Comparison of ENCODE assay signal across 9 cellular contexts in genomic region chr17:64384253-64385186, GRCh38. TPM values are rescaled to one million over a fixed set of nuclear protein-coding genes. Genes with fewer than 3 reads are reported as not detected.
A peak's percentile ranks its signal among the peaks of the same experiment; 100 is the strongest.
DNase-seq lines count a peak whose midpoint lies in the region; ATAC-seq and TF ChIP-seq lines count a peak whose summit lies in the region.
"Had no signal": no experiment of that assay in that cellular context is flagged by ENCODE, and none has a peak within 500 bp of the region (broad histone marks: within the 10 kb centered on the region; RNA-seq: fewer than 3 reads in every experiment).

No MANE protein-coding gene starts in this region.

- POLR2A ChIA-PET in SK-N-SH (lab: Yijun Ruan, JAX), result no interaction called here

- H4K20me1 ChIP-seq in SK-N-SH (ENCODE audit: insufficient read depth), result no peaks in the 10 kb centered on the region

- in situ Hi-C loops in gastrocnemius medialis (cut with MboI; ENCODE audit: low sequenced_read_pairs in 4 of 4), result no loop called here
- in situ Hi-C loops in brain microvascular endothelial cell (cut with HindIII; ENCODE audit: low pct_ligation_motif_present, low sequenced_read_pairs), result no loop called here

- ATAC-seq in gastrocnemius medialis (no peak), HG02623 (IDR thresholded peaks at IDR 0.05; ENCODE audit: unreplicated experiment) (no peak), HG02571 (IDR thresholded peaks at IDR 0.05; ENCODE audit: unreplicated experiment) (no peak)

- H3F3A ChIP-seq in SK-N-SH (replicated peaks; ENCODE audit: insufficient read depth), result peaks cover 20% of the 10 kb centered on the region

- TF ChIP-seq RAD21 in SK-N-SH (IDR thresholded peaks at IDR 0.05; ENCODE audit: low read length), result no peak

- CTCF ChIA-PET in SK-N-SH (lab: Yijun Ruan, JAX), result interaction anchor here (1.1 to 3.3 kb wide), 7 partner anchors 10 to 438 kb away, joined by 3 to 19 read pairs (median 3); no protein-coding TSS in a partner anchor

- TF ChIP-seq POLR2A in gastrocnemius medialis (IDR thresholded peaks at IDR 0.05), result no peak

- WGBS in SK-N-SH (ENCODE audit: low lambda C conversion rate), result 67% methylated on average over 7 of the region's 7 CpGs

- H3K9me2 ChIP-seq in SK-N-SH, result no peaks in the 10 kb centered on the region

- H3K27me3 ChIP-seq in SK-N-SH (ENCODE audit: insufficient read depth), result no peaks in the 10 kb centered on the region
- no peaks in the 10 kb centered on the region for H3K27me3 ChIP-seq in gastrocnemius medialis
- no peaks in the 10 kb centered on the region for H3K27me3 ChIP-seq in brain microvascular endothelial cell (replicated peaks)

- intact Hi-C loops in gastrocnemius medialis (cut with DNase I; ENCODE audit: low total_unique reads), result no loop called here

- H3K36me3 ChIP-seq in SK-N-SH (replicated peaks in 1 of 2; ENCODE audit: control insufficient read depth in 1 of 2, insufficient read depth in 2 of 2, low read length in 1 of 2), result no peaks in the 10 kb centered on the region
- H3K36me3 ChIP-seq in gastrocnemius medialis, result no peaks in the 10 kb centered on the region
- H3K36me3 ChIP-seq in brain microvascular endothelial cell (replicated peaks), result no peaks in the 10 kb centered on the region
- H3K36me3 ChIP-seq: WERI-Rb-1 had no signal

- no peak for TF ChIP-seq EP300 in SK-N-SH (IDR thresholded peaks at IDR 0.05; ENCODE audit: borderline replicate concordance in 1 of 2, low read depth in 1 of 2, low read length in 1 of 2)

- H3K4me1 ChIP-seq in SK-N-SH (ENCODE audit: control insufficient read depth in 1 of 2, insufficient read depth in 2 of 2, low read depth in 1 of 2, low read length in 1 of 2), result peaks cover 0 to 32% of the 10 kb centered on the region in 2 experiments; a peak in 3 of 4 replicates
- peaks cover 13 to 18% of the 10 kb centered on the region in 2 donors for H3K4me1 ChIP-seq in gastrocnemius medialis

- peak overlapping the region; percentile 27 for H2AFZ ChIP-seq in SK-N-SH (ENCODE audit: low read depth)

- peak overlapping the region; percentile 83 for H3K4me2 ChIP-seq in SK-N-SH

- peak overlapping the region; percentile 17; the same call in 1 of the 2 replicates for H3K9ac ChIP-seq in SK-N-SH

- DNase-seq in H4 (ENCODE audit: low spot score) (peak; percentile 75), SK-N-SH (no peak), fibroblast of peridontal ligament (ENCODE audit: extremely low read depth) (peak; percentile 42), gastrocnemius medialis (no peak), RPMI8226 (no peak), brain microvascular endothelial cell (no peak)
- DNase-seq: WERI-Rb-1 had no signal

- H3K4me3 ChIP-seq in SK-N-SH (ENCODE audit: low read depth in 2 of 2, low read length in 1 of 2), result no peak overlapping the region; a peak in 1 of 4 replicates
- H3K4me3 ChIP-seq in gastrocnemius medialis, result peak overlapping the region in 3 of 4 donors; percentile 19 to 54 (median 29)
- H3K4me3 ChIP-seq in brain microvascular endothelial cell (ENCODE audit: low read depth, low read length), result no peak overlapping the region

- H3K27ac ChIP-seq in SK-N-SH (ENCODE audit: low read depth in 2 of 2, low read length in 1 of 2), result peak overlapping the region in 1 of 2 experiments; percentile 94; a peak in 2 of 4 replicates
- peak overlapping the region; percentile 60 to 86 (median 82) for H3K27ac ChIP-seq in gastrocnemius medialis
- no peak overlapping the region for H3K27ac ChIP-seq in brain microvascular endothelial cell
- H3K27ac ChIP-seq: WERI-Rb-1 had no signal

- no peaks in the 10 kb centered on the region for H3K9me3 ChIP-seq in SK-N-SH
- H3K9me3 ChIP-seq in gastrocnemius medialis, result no peaks in the 10 kb centered on the region

- TF ChIP-seq CTCF in SK-N-SH (IDR thresholded peaks at IDR 0.05), result no peak
- no peak for TF ChIP-seq CTCF in gastrocnemius medialis (IDR thresholded peaks at IDR 0.05 in 4 of 5, conservative IDR thresholded peaks at IDR 0.05 in 1 of 5)
- TF ChIP-seq CTCF in brain microvascular endothelial cell (IDR thresholded peaks at IDR 0.05; ENCODE audit: low read depth, low read length, missing control alignments), result no peak

- H3K79me2 ChIP-seq in SK-N-SH (ENCODE audit: insufficient read depth), result peaks cover 20% of the 10 kb centered on the region

TF ChIP-seq in SK-N-SH, 30 proteins besides CTCF, POLR2A, EP300 and RAD21:
- TF ChIP-seq, protein P1, sequence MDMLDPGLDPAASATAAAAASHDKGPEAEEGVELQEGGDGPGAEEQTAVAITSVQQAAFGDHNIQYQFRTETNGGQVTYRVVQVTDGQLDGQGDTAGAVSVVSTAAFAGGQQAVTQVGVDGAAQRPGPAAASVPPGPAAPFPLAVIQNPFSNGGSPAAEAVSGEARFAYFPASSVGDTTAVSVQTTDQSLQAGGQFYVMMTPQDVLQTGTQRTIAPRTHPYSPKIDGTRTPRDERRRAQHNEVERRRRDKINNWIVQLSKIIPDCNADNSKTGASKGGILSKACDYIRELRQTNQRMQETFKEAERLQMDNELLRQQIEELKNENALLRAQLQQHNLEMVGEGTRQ (IDR thresholded peaks at IDR 0.05; ENCODE audit: borderline replicate concordance, low read depth, low read length), result no peak
- TF ChIP-seq TEAD4 (IDR thresholded peaks at IDR 0.05; ENCODE audit: borderline replicate concordance, insufficient read depth) (0 out of 2 replicates have a peak, but pooled peaks have one; percentile 24), TCF12 (IDR thresholded peaks at IDR 0.05) (peak; percentile 72), FOSL2 (IDR thresholded peaks at IDR 0.05; ENCODE audit: borderline replicate concordance, low read depth) (peak; percentile 25; the same call in 1 of the 2 replicates), FOXM1 (IDR thresholded peaks at IDR 0.05; ENCODE audit: low read depth) (no peak), MAX (IDR thresholded peaks at IDR 0.05; ENCODE audit: low read depth) (peak; percentile 22; the same call in 1 of the 2 replicates), POLR2AphosphoS5 (IDR thresholded peaks at IDR 0.05; ENCODE audit: low read depth, low read length) (no peak), MXI1 (IDR thresholded peaks at IDR 0.05; ENCODE audit: low read depth, low read length) (no peak), REST (IDR thresholded peaks at IDR 0.05; ENCODE audit: low read depth, low read length) (no peak), NRF1 (IDR thresholded peaks at IDR 0.05; ENCODE audit: low read depth, low read length) (no peak), TAF1 (IDR thresholded peaks at IDR 0.05; ENCODE audit: borderline replicate concordance, low read depth, low read length) (no peak), NFIC (IDR thresholded peaks at IDR 0.05; ENCODE audit: borderline replicate concordance) (peak; percentile 75), GATA2 (CRISPR knock-in tag; IDR thresholded peaks at IDR 0.05) (no peak)
- TF ChIP-seq, protein P2, sequence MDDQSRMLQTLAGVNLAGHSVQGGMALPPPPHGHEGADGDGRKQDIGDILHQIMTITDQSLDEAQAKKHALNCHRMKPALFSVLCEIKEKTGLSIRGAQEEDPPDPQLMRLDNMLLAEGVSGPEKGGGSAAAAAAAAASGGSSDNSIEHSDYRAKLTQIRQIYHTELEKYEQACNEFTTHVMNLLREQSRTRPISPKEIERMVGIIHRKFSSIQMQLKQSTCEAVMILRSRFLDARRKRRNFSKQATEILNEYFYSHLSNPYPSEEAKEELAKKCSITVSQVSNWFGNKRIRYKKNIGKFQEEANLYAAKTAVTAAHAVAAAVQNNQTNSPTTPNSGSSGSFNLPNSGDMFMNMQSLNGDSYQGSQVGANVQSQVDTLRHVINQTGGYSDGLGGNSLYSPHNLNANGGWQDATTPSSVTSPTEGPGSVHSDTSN (IDR thresholded peaks at IDR 0.05), result peak; percentile 77

RNA-seq across cellular contexts. Expression of gene PECAM1, which starts 6.1 kb away (rescaled TPM):
- 0.06 and 0.85 TPM in 2 replicates for total RNA-seq in H4 (2014; rRNA removed; shearing (Covaris generic))
- polyA plus RNA-seq in SK-N-SH (2012; rRNA removed), result 0.10 TPM in 2 replicates
- 0.17 and 0.18 TPM in 2 replicates for polyA plus RNA-seq in SK-N-SH (2012; cell fraction: cytosol; rRNA removed)
- 0.02 and 0.04 TPM in 2 replicates for polyA plus RNA-seq in SK-N-SH (2012; cell fraction: nucleus; rRNA removed)
- 10 to 100 TPM; 35.1 to 71.5 (median 51.3) TPM for total RNA-seq in gastrocnemius medialis

Comparison
In these comparisons a context has a peak if more than half of its experiments do, and no peak if none do; other contexts are left out.
1. DNase-seq: peak in H4 (single experiment) and fibroblast of peridontal ligament (single experiment); none in SK-N-SH (single experiment), gastrocnemius medialis (0 of 2), RPMI8226 (single experiment) and brain microvascular endothelial cell (single experiment).
2. H3K4me3 ChIP-seq: peak in gastrocnemius medialis (3 of 4); none in SK-N-SH (0 of 2) and brain microvascular endothelial cell (single experiment).
3. RNA of gene PECAM1, which starts 6.1 kb away (total RNA-seq): 35.1 to 71.5 TPM in gastrocnemius medialis; 0.06 to 0.85 TPM in H4; every median in the first group is over 10 times any median in the second.